8 cellular contexts compared by ENCODE assay signal in the genomic region with DNA sequence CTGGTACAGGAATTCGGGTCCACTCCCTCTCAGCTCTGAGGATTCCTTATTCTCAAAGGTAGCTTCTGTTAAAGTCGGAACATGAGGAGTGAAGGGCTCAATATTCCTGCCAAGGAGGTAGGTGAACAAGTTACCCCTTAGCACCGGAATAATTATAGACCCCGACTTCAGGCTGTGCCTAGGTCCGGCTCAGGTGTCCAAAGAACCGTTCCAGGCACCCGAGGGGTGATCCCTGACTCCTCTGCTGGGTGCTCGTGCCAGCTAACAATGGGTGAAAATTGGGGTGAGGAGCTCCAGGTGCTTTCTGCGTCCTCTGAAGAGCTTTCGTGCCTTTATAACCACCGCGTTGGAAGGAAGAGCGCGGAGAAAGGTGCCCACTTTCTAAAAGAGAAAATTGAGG. TPM values are rescaled to one million over a fixed set of nuclear protein-coding genes. Genes with fewer than 3 reads are reported as not detected.
DNase-seq lines count a peak whose midpoint lies in the region; ATAC-seq and TF ChIP-seq lines count a peak whose summit lies in the region.

No MANE protein-coding gene starts in this region.

- DNase-seq in right atrium auricular region (ENCODE audit: low spot score), result no peak
- DNase-seq in cardiac septum (ENCODE audit: low spot score), result no peak
- no peak for DNase-seq in MCF 10A (ENCODE audit: unreplicated experiment)
- no peak for DNase-seq in mesothelial cell of epicardium (ENCODE audit: low spot score in 2 of 2, unreplicated experiment in 2 of 2)
- no peak for DNase-seq in ecto neural progenitor cell (ENCODE audit: low spot score)
- DNase-seq in iPS-NIHi11 (ENCODE audit: low spot score), result no peak
- DNase-seq in SKM-1 treated with dmso at 0.1 percent for 144 hours (lab: John Stamatoyannopoulos, UW; ENCODE audit: unreplicated experiment), result no peak

- intact Hi-C loops in cardiac septum (cut with DNase I), result no loop called here
- intact Hi-C loops in MCF 10A (cut with micrococcal nuclease), result no loop called here

- no peaks in the 10 kb centered on the region for H3K9me3 Mint-ChIP-seq in MCF 10A (ENCODE audit: unreplicated experiment)
- no peaks in the 10 kb centered on the region for H3K9me3 Mint-ChIP-seq in mesothelial cell of epicardium

- H3K4me3 Mint-ChIP-seq in MCF 10A (ENCODE audit: unreplicated experiment) (peak overlapping the region; percentile 93), mesothelial cell of epicardium (peak overlapping the region; percentile 93)

- H3K4me3 ChIP-seq in right atrium auricular region, result peak overlapping the region; percentile 66 to 70

- H3K9me3 ChIP-seq in right atrium auricular region, result no peaks in the 10 kb centered on the region

- peak overlapping the region; percentile 94 for H3K27ac Mint-ChIP-seq in MCF 10A (ENCODE audit: low read depth, unreplicated experiment)
- H3K27ac Mint-ChIP-seq in mesothelial cell of epicardium, result peak overlapping the region; percentile 98

- H3K27me3 ChIP-seq in right atrium auricular region, result no peaks in the 10 kb centered on the region

- BruUV-seq in MCF 10A (replicated peaks; lab: Mats Ljungman, UMichigan), result TSS peak; percentile 64

- POLR2A ChIA-PET in MCF 10A (lab: Yijun Ruan, JAX), result interaction anchor here (0.5 to 13.7 kb wide), 16 partner anchors 8 to 1471 kb away, joined by 3 to 429 read pairs (median 6); partner anchors contain the start of genes CPSF7, DDB1, SDHAF2 and STX5

- no peak for TF ChIP-seq CTCF in right atrium auricular region (IDR thresholded peaks at IDR 0.05)
- no peak for TF ChIP-seq CTCF in MCF 10A (IDR thresholded peaks at IDR 0.05; ENCODE audit: unreplicated experiment)
- TF ChIP-seq CTCF in mesothelial cell of epicardium (IDR thresholded peaks at IDR 0.05; ENCODE audit: unreplicated experiment), result no peak

- H3K4me1 Mint-ChIP-seq in MCF 10A (ENCODE audit: insufficient read depth, unreplicated experiment) (peaks cover 19% of the 10 kb centered on the region), mesothelial cell of epicardium (peaks cover 27% of the 10 kb centered on the region)

- H3K27ac ChIP-seq in right atrium auricular region, result peak overlapping the region; percentile 98 to 99

- no peaks in the 10 kb centered on the region for H3K27me3 Mint-ChIP-seq in MCF 10A (ENCODE audit: insufficient read depth, unreplicated experiment)
- no peaks in the 10 kb centered on the region for H3K27me3 Mint-ChIP-seq in mesothelial cell of epicardium (ENCODE audit: low read depth)

- no peak for ATAC-seq in HG02759 (IDR thresholded peaks at IDR 0.05; ENCODE audit: unreplicated experiment)

- CTCF ChIA-PET in MCF 10A (lab: Yijun Ruan, JAX), result interaction anchor here (0.5 to 22.4 kb wide), 9 partner anchors 8 to 1148 kb away, joined by 3 to 294 read pairs (median 5); partner anchors contain the start of genes DDB1 and TKFC

- peaks cover 26% of the 10 kb centered on the region for H3K36me3 ChIP-seq in right atrium auricular region

- H3K4me1 ChIP-seq in right atrium auricular region, result peaks cover 0 to 32% of the 10 kb centered on the region in 2 donors

- H3K36me3 Mint-ChIP-seq in MCF 10A (ENCODE audit: insufficient read depth, unreplicated experiment), result peaks cover 45% of the 10 kb centered on the region
- H3K36me3 Mint-ChIP-seq in mesothelial cell of epicardium, result peaks cover 5% of the 10 kb centered on the region

RNA-seq across cellular contexts. Expression of gene CYB561A3, which starts 0.4 kb away (rescaled TPM):
- total RNA-seq in right atrium auricular region (10 to 100 TPM; 15.0 to 27.3 TPM), cardiac septum (11.2 TPM), MCF 10A (2022) (28.4 and 28.8 TPM in 2 replicates), mesothelial cell of epicardium (26.3 to 31.8 TPM (median 28.0 TPM) in 3 replicates)

RNA-seq across cellular contexts. Expression of gene TMEM138, which starts 0.9 kb away (rescaled TPM):
- 10 to 100 TPM; 12.6 to 18.2 TPM for total RNA-seq in right atrium auricular region
- 17.9 TPM for total RNA-seq in cardiac septum
- 39.9 and 46.5 TPM in 2 replicates for total RNA-seq in MCF 10A (2022)
- 48.4 to 51.5 TPM (median 49.2 TPM) in 3 replicates for total RNA-seq in mesothelial cell of epicardium

RNA-seq across cellular contexts. Expression of gene TKFC, which starts 28.2 kb away (rescaled TPM):
- total RNA-seq in right atrium auricular region (10 to 100 TPM in 1 of 2 donors, 1 to 10 TPM in 1; 9.7 to 11.3 TPM), cardiac septum (21.9 TPM), MCF 10A (2022) (79.7 and 93.7 TPM in 2 replicates), mesothelial cell of epicardium (74.0 to 83.6 TPM (median 75.8 TPM) in 3 replicates)

RNA-seq across cellular contexts. Expression of gene DDB1, which starts 28.3 kb away (rescaled TPM):
- total RNA-seq in right atrium auricular region, result 100 to 1,000 TPM; 118 to 133 TPM
- 125 TPM for total RNA-seq in cardiac septum
- 172 and 188 TPM in 2 replicates for total RNA-seq in MCF 10A (2022)
- 253 to 266 TPM (median 263 TPM) in 3 replicates for total RNA-seq in mesothelial cell of epicardium

RNA-seq across cellular contexts. Expression of gene TMEM216, which starts 31.1 kb away (rescaled TPM):
- total RNA-seq in right atrium auricular region (10 to 100 TPM in 1 of 2 donors, 1 to 10 TPM in 1; 9.5 to 11.7 TPM), cardiac septum (6.3 TPM), MCF 10A (2022) (3.2 and 4.0 TPM in 2 replicates), mesothelial cell of epicardium (22.2 to 26.1 TPM (median 22.5 TPM) in 3 replicates)
